ENCODE assay signal across 7 cellular contexts in genomic region chr4:83114576-83114975, GRCh38. TPM values are rescaled to one million over a fixed set of nuclear protein-coding genes. Genes with fewer than 3 reads are reported as not detected.
DNase-seq lines count a peak whose midpoint lies in the region; ATAC-seq and TF ChIP-seq lines count a peak whose summit lies in the region.

A gene with protein sequence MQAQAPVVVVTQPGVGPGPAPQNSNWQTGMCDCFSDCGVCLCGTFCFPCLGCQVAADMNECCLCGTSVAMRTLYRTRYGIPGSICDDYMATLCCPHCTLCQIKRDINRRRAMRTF (minus strand): TSS chr4:83114729. CDS start chr4:83107921, 6,808 bp downstream.

- peaks cover 17% of the 10 kb centered on the region for H3K4me1 ChIP-seq in osteoblast (ENCODE audit: insufficient read depth, low read length)

- no peaks in the 10 kb centered on the region for H3K36me3 ChIP-seq in osteoblast (ENCODE audit: insufficient read depth, low read length)

- H3K79me2 ChIP-seq in osteoblast (ENCODE audit: insufficient read depth, low read length) = no peaks in the 10 kb centered on the region

- H3K36me3 Mint-ChIP-seq in activated naive CD8-positive, alpha-beta T cell treated with anti-CD3 and anti-CD28 coated beads, Interleukin-2, amount 10 ng/mL, durations not matched to agents 7 days and 5 days = peaks cover 38% of the 10 kb centered on the region

- peak within 1 kb of the TSS; percentile 41 for H2AFZ ChIP-seq in osteoblast (ENCODE audit: low read length)

- no peaks in the 10 kb centered on the region for H4K20me1 ChIP-seq in osteoblast (ENCODE audit: insufficient read depth, low read length)

- no peaks in the 10 kb centered on the region for H3K9me3 ChIP-seq in osteoblast (ENCODE audit: low read depth, low read length)

- intact Hi-C loops in cardiac septum (cut with DNase I) = no loop called here

- peak within 1 kb of the TSS; percentile 97 for H3K27ac Mint-ChIP-seq in activated naive CD8-positive, alpha-beta T cell treated with anti-CD3 and anti-CD28 coated beads, Interleukin-2, amount 10 ng/mL, durations not matched to agents 7 days and 5 days

- H3K4me1 Mint-ChIP-seq in activated naive CD8-positive, alpha-beta T cell treated with anti-CD3 and anti-CD28 coated beads, Interleukin-2, amount 10 ng/mL, durations not matched to agents 7 days and 5 days = peaks cover 32% of the 10 kb centered on the region

- no peak within 1 kb of the TSS for H3K4me2 ChIP-seq in osteoblast (ENCODE audit: insufficient read depth, low read length)

- ATAC-seq in HG02588 (IDR thresholded peaks at IDR 0.05; ENCODE audit: unreplicated experiment) = peak; percentile 40
- peak; percentile 59 for ATAC-seq in activated naive CD8-positive, alpha-beta T cell treated with anti-CD3 and anti-CD28 coated beads, Interleukin-2, amount 10 ng/mL, durations not matched to agents 7 days and 5 days (ENCODE audit: low read depth)

- peak within 1 kb of the TSS; percentile 97 for H3K4me3 Mint-ChIP-seq in activated naive CD8-positive, alpha-beta T cell treated with anti-CD3 and anti-CD28 coated beads, Interleukin-2, amount 10 ng/mL, durations not matched to agents 7 days and 5 days

- H3K27me3 Mint-ChIP-seq in activated naive CD8-positive, alpha-beta T cell treated with anti-CD3 and anti-CD28 coated beads, Interleukin-2, amount 10 ng/mL, durations not matched to agents 7 days and 5 days = no peaks in the 10 kb centered on the region

- no peaks in the 10 kb centered on the region for H3K27me3 ChIP-seq in osteoblast (ENCODE audit: insufficient read depth, low read length)

- DNase-seq in NCI-H1436 (lab: John Stamatoyannopoulos, UW) = peak; percentile 30
- no peak for DNase-seq in activated naive CD8-positive, alpha-beta T cell treated with anti-CD3 and anti-CD28 coated beads, Interleukin-2, amount 10 ng/mL, durations not matched to agents 7 days and 5 days
- no peak for DNase-seq in osteoblast (ENCODE audit: insufficient read length, low spot score, missing footprints)
- DNase-seq in cardiac septum (ENCODE audit: low spot score) = no peak
- no peak for DNase-seq in DMS53 treated with DMSO at 0.1 percent for 48 hours (lab: John Stamatoyannopoulos, UW; ENCODE audit: unreplicated experiment)

- TF ChIP-seq POLR2A in GM18526 (IDR thresholded peaks at IDR 0.05; ENCODE audit: extremely low read depth, insufficient read length) = peak; percentile 50

- no peak within 1 kb of the TSS for H3K27ac ChIP-seq in osteoblast (ENCODE audit: low read depth, low read length)

- POLR2A ChIA-PET in activated naive CD8-positive, alpha-beta T cell treated with anti-CD3 and anti-CD28 coated beads, Interleukin-2, amount 10 ng/mL, durations not matched to agents 7 days and 5 days (lab: Charles Lee) = interaction anchor here (0.5 to 8.7 kb wide), 8 partner anchors 9 to 206 kb away, joined by 3 to 252 read pairs (median 10); no protein-coding TSS in a partner anchor

- no peak within 1 kb of the TSS for H3K4me3 ChIP-seq in osteoblast (ENCODE audit: insufficient read depth, low read length)

- H3K9me3 Mint-ChIP-seq in activated naive CD8-positive, alpha-beta T cell treated with anti-CD3 and anti-CD28 coated beads, Interleukin-2, amount 10 ng/mL, durations not matched to agents 7 days and 5 days = no peaks in the 10 kb centered on the region

- no peak for TF ChIP-seq CTCF in osteoblast (IDR thresholded peaks at IDR 0.05; ENCODE audit: extremely low read depth, low read depth, low read length)

RNA-seq across cellular contexts. Expression of the gene that starts here (rescaled TPM):
- total RNA-seq in activated naive CD8-positive, alpha-beta T cell treated with anti-CD3 and anti-CD28 coated beads, Interleukin-2, amount 10 ng/mL, durations not matched to agents 7 days and 5 days = 100 to 1,000 TPM; 305 to 314 TPM
- 0.59 and 0.72 TPM in 2 replicates for total RNA-seq in osteoblast
- 1.2 TPM for total RNA-seq in cardiac septum

Comparison
In these comparisons a context has a peak if more than half of its experiments do, and no peak if none do; other contexts are left out.
1. RNA of the gene that starts here (total RNA-seq): 305 to 314 TPM in activated naive CD8-positive, alpha-beta T cell treated with anti-CD3 and anti-CD28 coated beads, Interleukin-2, amount 10 ng/mL, durations not matched to agents 7 days and 5 days; 1.2 TPM in cardiac septum (single experiment) and 0.59 to 0.72 TPM in osteoblast; every median in the first group is over 100 times any median in the second.